8 cellular contexts compared by ENCODE assay signal in the genomic region with DNA sequence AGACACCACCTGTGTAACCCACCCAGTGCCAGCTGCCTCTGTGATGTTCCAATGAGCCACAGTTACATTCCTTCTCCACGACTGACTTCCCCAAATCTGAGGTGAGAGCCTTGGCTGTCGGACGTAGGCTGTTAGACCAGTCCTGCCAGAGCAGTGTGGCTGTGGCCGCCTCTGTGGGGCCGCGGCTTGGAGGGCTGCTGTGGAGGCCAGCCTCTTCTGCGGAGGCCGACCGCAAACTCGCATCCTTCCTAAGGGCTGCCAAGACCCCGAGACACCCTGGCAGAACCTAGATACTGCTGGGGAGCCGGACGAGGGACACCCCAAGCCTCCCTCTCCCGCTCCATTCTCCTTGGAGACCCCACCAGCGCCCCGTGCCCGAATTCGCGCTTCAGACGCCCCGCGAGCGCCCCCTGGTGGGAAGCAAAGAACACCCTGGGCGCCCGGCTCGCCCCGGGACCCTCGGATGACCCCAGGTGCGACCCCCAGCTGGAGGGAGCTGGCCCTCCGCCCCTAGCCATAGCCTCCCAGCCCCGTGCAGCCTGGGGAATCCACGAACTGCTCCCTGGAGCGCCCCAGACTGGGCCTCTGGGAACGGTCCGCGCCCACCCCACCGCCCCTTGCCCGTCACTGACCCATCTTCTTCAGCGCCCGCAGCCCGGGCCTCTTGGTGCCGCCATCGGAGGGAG. TPM values are rescaled to one million over a fixed set of nuclear protein-coding genes. Genes with fewer than 3 reads are reported as not detected.
DNase-seq lines count a peak whose midpoint lies in the region; ATAC-seq, FAIRE-seq and TF ChIP-seq lines count a peak whose summit lies in the region.

No MANE protein-coding gene starts in this region.

- H3K9ac ChIP-seq in K562 (ENCODE audit: insufficient read depth in 1 of 2, low read depth in 2 of 2, low read length in 2 of 2), result peak overlapping the region; percentile 68 to 92; a peak in 3 of 4 replicates

- TF ChIP-seq POLR2A in K562 (conservative IDR thresholded peaks at IDR 0.05), result no peak

- WGBS in K562 (ENCODE audit: insufficient coverage, low coverage, missing lambda C conversion rate), result 9% methylated on average over 37 of the region's 43 CpGs

- H3K4me2 ChIP-seq in K562 (ENCODE audit: insufficient read depth, low read length), result peak overlapping the region; percentile 66

- POLR2A ChIA-PET in K562 (lab: Yijun Ruan, JAX), result no interaction called here

- no peaks in the 10 kb centered on the region for H3K27me3 ChIP-seq in K562 (ENCODE audit: control insufficient read depth in 2 of 2, insufficient read depth in 2 of 2, low read length in 2 of 2)

- no peak for TF ChIP-seq EP300 in K562 (IDR thresholded peaks at IDR 0.05; ENCODE audit: low read length)

- peak overlapping the region; percentile 70 for H2AFZ ChIP-seq in K562 (ENCODE audit: low read depth, low read length)

- H3K36me3 ChIP-seq in K562 (ENCODE audit: control insufficient read depth, insufficient read depth, low read length), result no peaks in the 10 kb centered on the region

- peaks cover 7% of the 10 kb centered on the region; the same call in 1 of the 3 replicates for H3K79me2 ChIP-seq in K562 (ENCODE audit: control insufficient read depth, insufficient read depth, low read length)

- TF ChIP-seq RAD21 in K562 (CRISPR knock-in tag; conservative IDR thresholded peaks at IDR 0.05 in 1 of 2, IDR thresholded peaks at IDR 0.05 in 1 of 2), result peak; percentile 60 to 80

- peak overlapping the region; percentile 74; the same call in 1 of the 3 replicates for H3K27ac ChIP-seq in K562 (ENCODE audit: extremely low read depth, low read depth, low read length)

- CTCF ChIA-PET in K562 (lab: Yijun Ruan, JAX; ENCODE audit: low intra/inter-chr PET ratio), result interaction anchor here (0.7 to 6.2 kb wide), 12 partner anchors 10 to 352 kb away, joined by 3 to 165 read pairs (median 4); a partner anchor contains a TSS

- intact Hi-C loops in K562 (cut with micrococcal nuclease), result loop anchor here (2.0 to 5.0 kb wide), 2 partner anchors 211 to 354 kb away; no protein-coding TSS in a partner anchor

- peaks cover 6% of the 10 kb centered on the region; the same call in 1 of the 2 replicates for H4K20me1 ChIP-seq in K562 (replicated peaks; ENCODE audit: control insufficient read depth, insufficient read depth, low read length)

- in situ Hi-C loops in SK-MEL-5 (cut with HindIII; ENCODE audit: low pct_unique_long_range_greater_than_20kb, low sequenced_read_pairs), result no loop called here
- in situ Hi-C loops in K562 (cut with MboI), result no loop called here

- no TSS peak for BruUV-seq in K562 (replicated peaks; lab: Mats Ljungman, UMichigan)

- H3K4me3 ChIP-seq in K562, result peak overlapping the region; percentile 95

- DNase-seq in NCI-H82 (lab: John Stamatoyannopoulos, UW), result peak; percentile 82
- DNase-seq in NCI-H82 treated with DMSO at 0.1 percent for 48 hours (lab: John Stamatoyannopoulos, UW; ENCODE audit: unreplicated experiment), result no peak
- peak; percentile 31 for DNase-seq in SK-MEL-5 (ENCODE audit: low read depth, low spot score)
- DNase-seq in K562 (ENCODE audit: extremely low read depth in 1 of 4, low spot score in 3 of 4), result peak; percentile 65 to 70 (median 67)
- DNase-seq in islet precursor cell, result peak; percentile 90
- DNase-seq in stimulated activated CD4-positive, alpha-beta T cell treated with anti-CD3 and anti-CD28 coated beads, Interleukin-1b, Interleukin-23, amount 100 ng/mL, for 48 hours, result peak; percentile 46
- DNase-seq in NCI-H2029 treated with DMSO at 0.1 percent for 48 hours (lab: John Stamatoyannopoulos, UW), result no peak

- H3K4me1 ChIP-seq in K562 (replicated peaks in 1 of 2; ENCODE audit: control insufficient read depth in 2 of 2, insufficient read depth in 2 of 2, low read length in 2 of 2), result peaks cover 30 to 62% of the 10 kb centered on the region in 2 experiments

- H3K9me3 ChIP-seq in K562 (replicated peaks; ENCODE audit: control insufficient read depth, insufficient read depth, low read depth, low read length), result no peaks in the 10 kb centered on the region; the same call in 1 of the 2 replicates

- no peak for FAIRE-seq in K562 (lab: Jason Lieb, UNC)

- peak; percentile 70 to 91 (median 77) for TF ChIP-seq CTCF in K562 (IDR thresholded peaks at IDR 0.05 in 2 of 3, conservative IDR thresholded peaks at IDR 0.05 in 1 of 3; ENCODE audit: insufficient read depth in 2 of 3, low read depth in 1 of 3, low read length in 3 of 3)

- ATAC-seq in K562, result peak; percentile 8
- no peak for ATAC-seq in HG02852 (IDR thresholded peaks at IDR 0.05; ENCODE audit: unreplicated experiment)

- H3K9me1 ChIP-seq in K562 (ENCODE audit: control insufficient read depth, insufficient read depth, low read length), result no peaks in the 10 kb centered on the region

RNA-seq across cellular contexts. Expression of a gene that starts 0.6 kb away (rescaled TPM):
- total RNA-seq in SK-MEL-5 (2014; rRNA removed; shearing (Covaris generic)), result 4.0 and 9.8 TPM in 2 replicates
- polyA plus RNA-seq in SK-MEL-5 (2015; cell fraction: cytosol; rRNA removed), result 31.2 and 36.3 TPM in 2 replicates
- 20.6 and 47.6 TPM in 2 replicates for polyA plus RNA-seq in SK-MEL-5 (2015; cell fraction: nucleus; rRNA removed)
- total RNA-seq in K562 (2011; cell fraction: chromatin; rRNA removed; ENCODE audit: low replicate concordance), result 4.5 and 16.3 TPM in 2 replicates
- 10.4 and 13.0 TPM in 2 replicates for total RNA-seq in K562 (2011; cell fraction: nucleolus; rRNA removed)
- 4.2 and 4.8 TPM in 2 replicates for total RNA-seq in K562 (2011; cell fraction: nucleoplasm; rRNA removed)
- total RNA-seq in K562 (2014; rRNA removed), result 7.5 and 8.8 TPM in 2 replicates
- total RNA-seq in K562 (2014; rRNA removed; fragmentation: Illumina TruSeq; extraction: Trizol), result 2.4 and 2.5 TPM in 2 replicates
- total RNA-seq in K562 (2015; rRNA removed; fragmentation: Illumina TruSeq; extraction: Trizol), result 4.0 and 4.6 TPM in 2 replicates
- 22.6 and 22.9 TPM in 2 replicates for total RNA-seq in K562 (2021)
- 8.1 and 16.5 TPM in 2 replicates for polyA plus RNA-seq in K562 (2011; rRNA removed)
- polyA plus RNA-seq in K562 (2011; cell fraction: cytosol; rRNA removed), result 15.2 and 44.8 TPM in 2 replicates
- 10.0 and 23.0 TPM in 2 replicates for polyA plus RNA-seq in K562 (2011; cell fraction: nucleus; rRNA removed)
- polyA plus RNA-seq in K562 (2012), result 13.0 and 13.6 TPM in 2 replicates
- polyA plus RNA-seq in K562 (2014; fragmentation: Illumina TruSeq; extraction: Trizol), result 10.5 and 14.7 TPM in 2 replicates
- under 1 TPM; 0.20 to 0.27 TPM for polyA plus RNA-seq in K562 (2014; fragmentation: Nextera tagmentation; extraction: Ambion mirVana)
- 8.2 and 15.7 TPM in 2 replicates for polyA plus RNA-seq in K562 (2014; rRNA removed)
- 1.6 and 13.2 TPM in 2 replicates for polyA minus RNA-seq in K562 (2011; rRNA and poly(A)+ RNA removed)
- 17.4 and 18.3 TPM in 2 replicates for polyA minus RNA-seq in K562 (2011; cell fraction: cytosol; rRNA and poly(A)+ RNA removed)
- polyA minus RNA-seq in K562 (2011; cell fraction: nucleus; rRNA and poly(A)+ RNA removed), result 3.4 and 8.9 TPM in 2 replicates

RNA-seq across cellular contexts. Expression of a gene that starts 3.7 kb away (rescaled TPM):
- 1.7 and 3.3 TPM in 2 replicates for total RNA-seq in SK-MEL-5 (2014; rRNA removed; shearing (Covaris generic))
- 4.2 and 5.6 TPM in 2 replicates for polyA plus RNA-seq in SK-MEL-5 (2015; cell fraction: cytosol; rRNA removed)
- 13.5 and 22.8 TPM in 2 replicates for polyA plus RNA-seq in SK-MEL-5 (2015; cell fraction: nucleus; rRNA removed)
- 14.7 and 39.0 TPM in 2 replicates for total RNA-seq in K562 (2011; cell fraction: chromatin; rRNA removed; ENCODE audit: low replicate concordance)
- total RNA-seq in K562 (2011; cell fraction: nucleolus; rRNA removed), result 32.7 and 33.0 TPM in 2 replicates
- total RNA-seq in K562 (2011; cell fraction: nucleoplasm; rRNA removed), result 14.5 and 17.5 TPM in 2 replicates
- 5.5 and 6.3 TPM in 2 replicates for total RNA-seq in K562 (2014; rRNA removed)
- 1.6 and 2.1 TPM in 2 replicates for total RNA-seq in K562 (2014; rRNA removed; fragmentation: Illumina TruSeq; extraction: Trizol)
- total RNA-seq in K562 (2015; rRNA removed; fragmentation: Illumina TruSeq; extraction: Trizol), result 2.0 and 2.1 TPM in 2 replicates
- total RNA-seq in K562 (2021), result 4.7 and 5.7 TPM in 2 replicates
- polyA plus RNA-seq in K562 (2011; rRNA removed), result 6.9 and 9.1 TPM in 2 replicates
- 4.9 and 7.5 TPM in 2 replicates for polyA plus RNA-seq in K562 (2011; cell fraction: cytosol; rRNA removed)
- 24.3 and 48.8 TPM in 2 replicates for polyA plus RNA-seq in K562 (2011; cell fraction: nucleus; rRNA removed)
- polyA plus RNA-seq in K562 (2012), result 6.1 and 12.0 TPM in 2 replicates
- 4.6 and 5.4 TPM in 2 replicates for polyA plus RNA-seq in K562 (2014; fragmentation: Illumina TruSeq; extraction: Trizol)
- polyA plus RNA-seq in K562 (2014; fragmentation: Nextera tagmentation; extraction: Ambion mirVana), result under 1 TPM; 0.14 to 0.15 TPM
- 5.6 and 7.0 TPM in 2 replicates for polyA plus RNA-seq in K562 (2014; rRNA removed)
- polyA minus RNA-seq in K562 (2011; rRNA and poly(A)+ RNA removed), result 1.8 and 2.6 TPM in 2 replicates
- polyA minus RNA-seq in K562 (2011; cell fraction: cytosol; rRNA and poly(A)+ RNA removed), result 3.7 and 4.4 TPM in 2 replicates
- 17.5 and 22.5 TPM in 2 replicates for polyA minus RNA-seq in K562 (2011; cell fraction: nucleus; rRNA and poly(A)+ RNA removed)

RNA-seq across cellular contexts. Expression of a gene that starts 16.5 kb away (rescaled TPM):
- 10.6 and 14.4 TPM in 2 replicates for total RNA-seq in SK-MEL-5 (2014; rRNA removed; shearing (Covaris generic))
- 31.6 and 32.3 TPM in 2 replicates for polyA plus RNA-seq in SK-MEL-5 (2015; cell fraction: cytosol; rRNA removed)
- 24.4 and 38.3 TPM in 2 replicates for polyA plus RNA-seq in SK-MEL-5 (2015; cell fraction: nucleus; rRNA removed)
- 13.2 and 13.4 TPM in 2 replicates for total RNA-seq in K562 (2011; cell fraction: chromatin; rRNA removed; ENCODE audit: low replicate concordance)
- 10.9 and 13.0 TPM in 2 replicates for total RNA-seq in K562 (2011; cell fraction: nucleolus; rRNA removed)
- 15.3 and 17.7 TPM in 2 replicates for total RNA-seq in K562 (2011; cell fraction: nucleoplasm; rRNA removed)
- 18.5 and 18.8 TPM in 2 replicates for total RNA-seq in K562 (2014; rRNA removed)
- 4.0 and 4.2 TPM in 2 replicates for total RNA-seq in K562 (2014; rRNA removed; fragmentation: Illumina TruSeq; extraction: Trizol)
- total RNA-seq in K562 (2015; rRNA removed; fragmentation: Illumina TruSeq; extraction: Trizol), result 6.6 and 7.3 TPM in 2 replicates
- 21.4 and 28.3 TPM in 2 replicates for total RNA-seq in K562 (2021)
- 7.9 and 9.1 TPM in 2 replicates for polyA plus RNA-seq in K562 (2011; rRNA removed)
- polyA plus RNA-seq in K562 (2011; cell fraction: cytosol; rRNA removed), result 8.8 and 11.7 TPM in 2 replicates
- 7.8 and 10.5 TPM in 2 replicates for polyA plus RNA-seq in K562 (2011; cell fraction: nucleus; rRNA removed)
- polyA plus RNA-seq in K562 (2012), result 18.0 and 23.2 TPM in 2 replicates
- 20.9 and 27.2 TPM in 2 replicates for polyA plus RNA-seq in K562 (2014; fragmentation: Illumina TruSeq; extraction: Trizol)
- polyA plus RNA-seq in K562 (2014; fragmentation: Nextera tagmentation; extraction: Ambion mirVana), result 1 to 10 TPM; 1.4 to 1.6 TPM
- polyA plus RNA-seq in K562 (2014; rRNA removed), result 24.4 and 26.2 TPM in 2 replicates
- polyA minus RNA-seq in K562 (2011; rRNA and poly(A)+ RNA removed), result 3.2 and 4.6 TPM in 2 replicates
- polyA minus RNA-seq in K562 (2011; cell fraction: cytosol; rRNA and poly(A)+ RNA removed), result 5.6 and 6.3 TPM in 2 replicates
- 3.8 and 7.1 TPM in 2 replicates for polyA minus RNA-seq in K562 (2011; cell fraction: nucleus; rRNA and poly(A)+ RNA removed)

RNA-seq across cellular contexts. Expression of a gene that starts 29.9 kb away (rescaled TPM):
- total RNA-seq in SK-MEL-5 (2014; rRNA removed; shearing (Covaris generic)), result 14.0 and 14.2 TPM in 2 replicates
- 25.3 and 28.3 TPM in 2 replicates for polyA plus RNA-seq in SK-MEL-5 (2015; cell fraction: cytosol; rRNA removed)
- 8.8 and 12.9 TPM in 2 replicates for polyA plus RNA-seq in SK-MEL-5 (2015; cell fraction: nucleus; rRNA removed)
- 1.4 TPM in 1 of 2 replicates, not detected in the other for total RNA-seq in K562 (2011; cell fraction: chromatin; rRNA removed; ENCODE audit: low replicate concordance)
- total RNA-seq in K562 (2011; cell fraction: nucleolus; rRNA removed), result 0.83 and 1.2 TPM in 2 replicates
- total RNA-seq in K562 (2011; cell fraction: nucleoplasm; rRNA removed), result 0.69 and 1.2 TPM in 2 replicates
- total RNA-seq in K562 (2014; rRNA removed) (2.7 and 3.4 TPM in 2 replicates), K562 (2014; rRNA removed; fragmentation: Illumina TruSeq; extraction: Trizol) (0.29 and 0.69 TPM in 2 replicates), K562 (2015; rRNA removed; fragmentation: Illumina TruSeq; extraction: Trizol) (1.4 and 1.8 TPM in 2 replicates), K562 (2021) (2.0 and 2.1 TPM in 2 replicates)
- polyA plus RNA-seq in K562 (2011; rRNA removed) (1.1 and 1.6 TPM in 2 replicates), K562 (2014; fragmentation: Illumina TruSeq; extraction: Trizol) (1.1 and 1.9 TPM in 2 replicates), K562 (2014; fragmentation: Nextera tagmentation; extraction: Ambion mirVana) (not detected), K562 (2014; rRNA removed) (0.86 and 1.8 TPM in 2 replicates)
- polyA plus RNA-seq in K562 (2011; cell fraction: cytosol; rRNA removed), result 1.7 and 2.5 TPM in 2 replicates
- 0.98 and 1.1 TPM in 2 replicates for polyA plus RNA-seq in K562 (2011; cell fraction: nucleus; rRNA removed)
- polyA plus RNA-seq in K562 (2012), result 2.3 and 2.8 TPM in 2 replicates
- 0.46 and 0.72 TPM in 2 replicates for polyA minus RNA-seq in K562 (2011; rRNA and poly(A)+ RNA removed)
- not detected in 2 replicates for polyA minus RNA-seq in K562 (2011; cell fraction: cytosol; rRNA and poly(A)+ RNA removed)
- polyA minus RNA-seq in K562 (2011; cell fraction: nucleus; rRNA and poly(A)+ RNA removed), result 0.54 and 1.3 TPM in 2 replicates

Comparison
In these comparisons a context has a peak if more than half of its experiments do, and no peak if none do; other contexts are left out.
1. DNase-seq: peak in NCI-H82 (single experiment), SK-MEL-5 (single experiment), K562 (4 of 4), islet precursor cell (single experiment) and stimulated activated CD4-positive, alpha-beta T cell treated with anti-CD3 and anti-CD28 coated beads, Interleukin-1b, Interleukin-23, amount 100 ng/mL, for 48 hours (single experiment); none in NCI-H82 treated with DMSO at 0.1 percent for 48 hours (single experiment) and NCI-H2029 treated with DMSO at 0.1 percent for 48 hours (single experiment).